ENCODE assay signal across 17 cellular contexts in the genomic region with DNA sequence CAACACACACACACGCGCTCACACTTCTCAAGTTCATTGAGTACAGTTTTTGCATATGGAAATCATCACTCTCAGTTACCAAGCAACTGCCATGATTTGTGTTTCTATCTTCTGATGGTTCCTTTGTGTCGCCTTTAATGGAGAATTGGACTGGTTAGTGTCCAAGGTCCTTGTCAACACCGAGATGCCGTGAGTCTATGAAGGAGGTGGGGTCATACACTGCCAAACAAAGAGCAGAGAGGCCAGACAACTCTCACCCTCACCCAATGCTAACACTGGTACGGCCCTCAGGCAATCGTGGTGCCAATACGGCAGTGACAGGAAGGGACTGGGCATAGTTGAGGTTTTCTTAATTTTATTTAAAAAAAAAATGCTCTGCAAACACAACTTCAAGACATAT. TPM values are rescaled to one million over a fixed set of nuclear protein-coding genes. Genes with fewer than 3 reads are reported as not detected.
A peak's percentile ranks its signal among the peaks of the same experiment; 100 is the strongest.
DNase-seq lines count a peak whose midpoint lies in the region; ATAC-seq and TF ChIP-seq lines count a peak whose summit lies in the region.
"Had no signal": no experiment of that assay in that cellular context is flagged by ENCODE, and none has a peak within 500 bp of the region (broad histone marks: within the 10 kb centered on the region; RNA-seq: fewer than 3 reads in every experiment).

No MANE protein-coding gene starts in this region.

- H3K9me3 ChIP-seq in SJSA1 (replicated peaks) (no peaks in the 10 kb centered on the region), heart left ventricle (no peaks in the 10 kb centered on the region)

- no peaks in the 10 kb centered on the region for H3K27me3 Mint-ChIP-seq in GM23338 (ENCODE audit: insufficient read depth, low read depth, poor library complexity)
- no peaks in the 10 kb centered on the region for H3K27me3 Mint-ChIP-seq in nephron progenitor cell (ENCODE audit: low read depth, poor library complexity)

- intact Hi-C loops in heart left ventricle (cut with DNase I) = loop anchor here in 2 of 10 donors (5.0 to 10.0 kb wide), 2 partner anchors 52 to 69 kb away; no protein-coding TSS in a partner anchor

- no peaks in the 10 kb centered on the region for H3K9me3 Mint-ChIP-seq in GM23338
- H3K9me3 Mint-ChIP-seq in nephron progenitor cell = no peaks in the 10 kb centered on the region
- H3K9me3 Mint-ChIP-seq: immature natural killer cell, mesothelial cell of epicardium had no signal

- H3K36me3 Mint-ChIP-seq in GM23338 (ENCODE audit: low read depth) (no peaks in the 10 kb centered on the region), nephron progenitor cell (ENCODE audit: low read depth) (no peaks in the 10 kb centered on the region)
- H3K36me3 Mint-ChIP-seq: immature natural killer cell, mesothelial cell of epicardium had no signal

- TF ChIP-seq POLR2A in heart left ventricle (IDR thresholded peaks at IDR 0.05) = no peak

- H3K4me3 ChIP-seq in GM23338 (no peak overlapping the region), SJSA1 (no peak overlapping the region), heart left ventricle (no peak overlapping the region)

- H3K27me3 ChIP-seq in GM23338 (ENCODE audit: insufficient read depth) (no peaks in the 10 kb centered on the region), SJSA1 (replicated peaks) (no peaks in the 10 kb centered on the region), heart left ventricle (no peaks in the 10 kb centered on the region)

- H3K27ac Mint-ChIP-seq in GM23338 = no peak overlapping the region
- peak overlapping the region; percentile 87 for H3K27ac Mint-ChIP-seq in nephron progenitor cell
- H3K27ac Mint-ChIP-seq: immature natural killer cell, mesothelial cell of epicardium had no signal

- H3K4me3 Mint-ChIP-seq in GM23338 (no peak overlapping the region), nephron progenitor cell (no peak overlapping the region)
- H3K4me3 Mint-ChIP-seq: immature natural killer cell, mesothelial cell of epicardium had no signal

- 0 out of 2 replicates have a peak overlapping the region, but pooled peaks have one; percentile 58 for H2AFZ ChIP-seq in GM23338

- TF ChIP-seq CTCF in GM23338 (conservative IDR thresholded peaks at IDR 0.05; ENCODE audit: low read depth in 2 of 2) (no peak), heart left ventricle (IDR thresholded peaks at IDR 0.05) (no peak), nephron progenitor cell (IDR thresholded peaks at IDR 0.05) (no peak)

- no peaks in the 10 kb centered on the region for H3K9me2 ChIP-seq in GM23338 (ENCODE audit: insufficient read depth)

- H3K27ac ChIP-seq in GM23338 (ENCODE audit: low read depth) (no peak overlapping the region), SJSA1 (peak overlapping the region; percentile 53), heart left ventricle (peak overlapping the region in 7 of 12 donors; percentile 15 to 62 (median 26))

- H4K20me1 ChIP-seq in GM23338 (replicated peaks; ENCODE audit: insufficient read depth) = no peaks in the 10 kb centered on the region

- 41 to 50% (median 47%) methylated on average over 8 of the region's 8 CpGs for WGBS in heart left ventricle, 4 donors

- H3K4me1 ChIP-seq in GM23338 (ENCODE audit: insufficient read depth) (no peaks in the 10 kb centered on the region), SJSA1 (replicated peaks) (peaks cover 79% of the 10 kb centered on the region), heart left ventricle (peaks cover 0 to 30% (median 2%) of the 10 kb centered on the region in 12 donors)

- H3F3A ChIP-seq in GM23338 (replicated peaks; ENCODE audit: low read depth) = no peaks in the 10 kb centered on the region

- H3K4me2 ChIP-seq in GM23338 = no peak overlapping the region

- ATAC-seq in GM23338 (no peak), heart left ventricle (peak; percentile 92 to 95 (median 94)), HG03378 (IDR thresholded peaks at IDR 0.05; ENCODE audit: unreplicated experiment) (no peak)

- no peak for DNase-seq in GM23338 (ENCODE audit: low spot score)
- DNase-seq in SJSA1 (ENCODE audit: low read depth in 1 of 2, low spot score in 2 of 2) = no peak
- DNase-seq in heart left ventricle = peak in 3 of 5 donors; percentile 42 to 63 (median 60)
- no peak for DNase-seq in nephron progenitor cell
- DNase-seq in DMS 273 treated with DMSO at 0.1 percent for 48 hours (lab: John Stamatoyannopoulos, UW) = no peak
- no peak for DNase-seq in LoVo (ENCODE audit: low spot score)
- no peak for DNase-seq in NCI-H345 treated with DMSO at 0.1 percent for 48 hours (lab: John Stamatoyannopoulos, UW; ENCODE audit: unreplicated experiment)
- DNase-seq: activated CD4-positive, CD25-positive, alpha-beta regulatory T cell; activated effector memory CD4-positive, alpha-beta T cell treated with Interleukin-2 at 50 U/mL for 16 hours; immature natural killer cell; MM.1S; NCI-H187; NCI-H446 treated with DMSO at 0.1 percent for 48 hours; nucleus accumbens; stimulated activated CD4-positive, alpha-beta T cell treated with anti-CD3 and anti-CD28 coated beads, Interleukin-2, amount 100 ng/mL, for 48 hours had no signal

- H3K36me3 ChIP-seq in GM23338 (ENCODE audit: insufficient read depth) (no peaks in the 10 kb centered on the region), SJSA1 (no peaks in the 10 kb centered on the region), heart left ventricle (no peaks in the 10 kb centered on the region)

- no peaks in the 10 kb centered on the region for H3K79me2 ChIP-seq in GM23338 (replicated peaks; ENCODE audit: insufficient read depth)

- H3K4me1 Mint-ChIP-seq in GM23338 (no peaks in the 10 kb centered on the region), nephron progenitor cell (peaks cover 49% of the 10 kb centered on the region)

TF ChIP-seq in GM23338, 12 proteins besides CTCF, POLR2A, EP300 and RAD21 (continues in another document):
- no peak for TF ChIP-seq EZH2 (IDR thresholded peaks at IDR 0.05; ENCODE audit: low read depth, unreplicated experiment)
- TF ChIP-seq JUNB (IDR thresholded peaks at IDR 0.05; ENCODE audit: unreplicated experiment) = no peak
- TF ChIP-seq REST (IDR thresholded peaks at IDR 0.05; ENCODE audit: unreplicated experiment) = no peak
- TF ChIP-seq CREB1 (CRISPR knock-in tag; IDR thresholded peaks at IDR 0.05; ENCODE audit: low read depth) = no peak
- no peak for TF ChIP-seq ZNF114 (CRISPR knock-in tag; IDR thresholded peaks at IDR 0.05)
- TF ChIP-seq EZH2phosphoT487 (IDR thresholded peaks at IDR 0.05; ENCODE audit: unreplicated experiment) = no peak

RNA-seq across cellular contexts. Expression of gene SERP2, which starts 9.6 kb away (rescaled TPM):
- total RNA-seq in GM23338 (2014; rRNA removed; shearing (Covaris generic)) = 0.59 and 3.4 TPM in 2 replicates
- polyA plus RNA-seq in GM23338 (2016; fragmentation: Nextera tagmentation; extraction: Ambion mirVana) = 2.9 and 3.4 TPM in 2 replicates
- not detected in 2 replicates for total RNA-seq in SJSA1 (2014; rRNA removed; shearing (Covaris generic))
- total RNA-seq in heart left ventricle = 10 to 100 TPM in 8 of 9 donors, 1 to 10 TPM in 1; 9.6 to 16.5 (median 12.8) TPM
- polyA plus RNA-seq in heart left ventricle = 10 to 100 TPM; 14.7 to 16.6 TPM

Comparison
In these comparisons a context has a peak if more than half of its experiments do, and no peak if none do; other contexts are left out.
1. ATAC-seq: peak in heart left ventricle (4 of 4); none in GM23338 (single experiment) and HG03378 (single experiment).
2. DNase-seq: peak in heart left ventricle (3 of 5); none in GM23338 (single experiment), SJSA1 (0 of 2), nephron progenitor cell (single experiment), DMS 273 treated with DMSO at 0.1 percent for 48 hours (single experiment), LoVo (single experiment) and NCI-H345 treated with DMSO at 0.1 percent for 48 hours (single experiment).